1 cellular context compared by ENCODE assay signal in the genomic region with DNA sequence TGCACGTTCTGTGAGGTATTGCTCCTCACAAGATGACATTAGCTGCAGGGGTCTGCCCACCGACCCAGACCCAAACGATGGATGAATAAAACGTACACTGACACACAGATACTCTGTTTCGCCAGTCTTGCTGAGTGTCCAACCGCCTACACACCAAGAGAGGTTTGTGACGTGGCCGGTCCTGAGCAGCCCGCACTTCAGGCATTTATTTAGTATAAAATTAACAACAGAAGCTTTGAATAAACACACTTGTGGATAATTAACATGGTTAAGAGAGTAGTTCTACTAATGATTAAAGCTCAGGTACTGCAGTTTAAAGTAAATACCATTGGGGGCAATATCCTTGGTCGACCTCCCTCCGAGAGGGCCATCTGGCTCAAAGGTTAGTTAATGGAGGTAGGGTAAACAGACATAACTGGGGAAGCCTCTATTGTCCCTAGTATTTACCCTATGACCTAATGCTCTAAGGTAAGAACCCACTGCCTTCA.
TF ChIP-seq lines count a peak whose summit lies in the region.

No MANE protein-coding gene starts in this region.

TF ChIP-seq in HepG2, 621 proteins besides CTCF, POLR2A, EP300 and RAD21 (continued from another document and continues in another):
- TF ChIP-seq, protein P1, sequence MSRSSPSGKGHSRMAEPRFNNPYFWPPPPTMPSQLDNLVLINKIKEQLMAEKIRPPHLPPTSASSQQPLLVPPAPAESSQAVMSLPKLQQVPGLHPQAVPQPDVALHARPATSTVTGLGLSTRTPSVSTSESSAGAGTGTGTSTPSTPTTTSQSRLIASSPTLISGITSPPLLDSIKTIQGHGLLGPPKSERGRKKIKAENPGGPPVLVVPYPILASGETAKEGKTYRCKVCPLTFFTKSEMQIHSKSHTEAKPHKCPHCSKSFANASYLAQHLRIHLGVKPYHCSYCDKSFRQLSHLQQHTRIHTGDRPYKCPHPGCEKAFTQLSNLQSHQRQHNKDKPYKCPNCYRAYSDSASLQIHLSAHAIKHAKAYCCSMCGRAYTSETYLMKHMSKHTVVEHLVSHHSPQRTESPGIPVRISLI (CRISPR knock-in tag; IDR thresholded peaks at IDR 0.05; ENCODE audit: borderline replicate concordance), result peak; percentile 41; the same call in 1 of the 2 replicates
- no peak for TF ChIP-seq ZNF883 (CRISPR knock-in tag; IDR thresholded peaks at IDR 0.05; ENCODE audit: not compliant biosample characterization)
- peak; percentile 96 for TF ChIP-seq HNF4A (CRISPR knock-in tag; IDR thresholded peaks at IDR 0.05)
- TF ChIP-seq, protein P2, sequence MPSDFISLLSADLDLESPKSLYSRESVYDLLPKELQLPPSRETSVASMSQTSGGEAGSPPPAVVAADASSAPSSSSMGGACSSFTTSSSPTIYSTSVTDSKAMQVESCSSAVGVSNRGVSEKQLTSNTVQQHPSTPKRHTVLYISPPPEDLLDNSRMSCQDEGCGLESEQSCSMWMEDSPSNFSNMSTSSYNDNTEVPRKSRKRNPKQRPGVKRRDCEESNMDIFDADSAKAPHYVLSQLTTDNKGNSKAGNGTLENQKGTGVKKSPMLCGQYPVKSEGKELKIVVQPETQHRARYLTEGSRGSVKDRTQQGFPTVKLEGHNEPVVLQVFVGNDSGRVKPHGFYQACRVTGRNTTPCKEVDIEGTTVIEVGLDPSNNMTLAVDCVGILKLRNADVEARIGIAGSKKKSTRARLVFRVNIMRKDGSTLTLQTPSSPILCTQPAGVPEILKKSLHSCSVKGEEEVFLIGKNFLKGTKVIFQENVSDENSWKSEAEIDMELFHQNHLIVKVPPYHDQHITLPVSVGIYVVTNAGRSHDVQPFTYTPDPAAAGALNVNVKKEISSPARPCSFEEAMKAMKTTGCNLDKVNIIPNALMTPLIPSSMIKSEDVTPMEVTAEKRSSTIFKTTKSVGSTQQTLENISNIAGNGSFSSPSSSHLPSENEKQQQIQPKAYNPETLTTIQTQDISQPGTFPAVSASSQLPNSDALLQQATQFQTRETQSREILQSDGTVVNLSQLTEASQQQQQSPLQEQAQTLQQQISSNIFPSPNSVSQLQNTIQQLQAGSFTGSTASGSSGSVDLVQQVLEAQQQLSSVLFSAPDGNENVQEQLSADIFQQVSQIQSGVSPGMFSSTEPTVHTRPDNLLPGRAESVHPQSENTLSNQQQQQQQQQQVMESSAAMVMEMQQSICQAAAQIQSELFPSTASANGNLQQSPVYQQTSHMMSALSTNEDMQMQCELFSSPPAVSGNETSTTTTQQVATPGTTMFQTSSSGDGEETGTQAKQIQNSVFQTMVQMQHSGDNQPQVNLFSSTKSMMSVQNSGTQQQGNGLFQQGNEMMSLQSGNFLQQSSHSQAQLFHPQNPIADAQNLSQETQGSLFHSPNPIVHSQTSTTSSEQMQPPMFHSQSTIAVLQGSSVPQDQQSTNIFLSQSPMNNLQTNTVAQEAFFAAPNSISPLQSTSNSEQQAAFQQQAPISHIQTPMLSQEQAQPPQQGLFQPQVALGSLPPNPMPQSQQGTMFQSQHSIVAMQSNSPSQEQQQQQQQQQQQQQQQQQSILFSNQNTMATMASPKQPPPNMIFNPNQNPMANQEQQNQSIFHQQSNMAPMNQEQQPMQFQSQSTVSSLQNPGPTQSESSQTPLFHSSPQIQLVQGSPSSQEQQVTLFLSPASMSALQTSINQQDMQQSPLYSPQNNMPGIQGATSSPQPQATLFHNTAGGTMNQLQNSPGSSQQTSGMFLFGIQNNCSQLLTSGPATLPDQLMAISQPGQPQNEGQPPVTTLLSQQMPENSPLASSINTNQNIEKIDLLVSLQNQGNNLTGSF (CRISPR knock-in tag; IDR thresholded peaks at IDR 0.05), result no peak
- TF ChIP-seq, protein P3, sequence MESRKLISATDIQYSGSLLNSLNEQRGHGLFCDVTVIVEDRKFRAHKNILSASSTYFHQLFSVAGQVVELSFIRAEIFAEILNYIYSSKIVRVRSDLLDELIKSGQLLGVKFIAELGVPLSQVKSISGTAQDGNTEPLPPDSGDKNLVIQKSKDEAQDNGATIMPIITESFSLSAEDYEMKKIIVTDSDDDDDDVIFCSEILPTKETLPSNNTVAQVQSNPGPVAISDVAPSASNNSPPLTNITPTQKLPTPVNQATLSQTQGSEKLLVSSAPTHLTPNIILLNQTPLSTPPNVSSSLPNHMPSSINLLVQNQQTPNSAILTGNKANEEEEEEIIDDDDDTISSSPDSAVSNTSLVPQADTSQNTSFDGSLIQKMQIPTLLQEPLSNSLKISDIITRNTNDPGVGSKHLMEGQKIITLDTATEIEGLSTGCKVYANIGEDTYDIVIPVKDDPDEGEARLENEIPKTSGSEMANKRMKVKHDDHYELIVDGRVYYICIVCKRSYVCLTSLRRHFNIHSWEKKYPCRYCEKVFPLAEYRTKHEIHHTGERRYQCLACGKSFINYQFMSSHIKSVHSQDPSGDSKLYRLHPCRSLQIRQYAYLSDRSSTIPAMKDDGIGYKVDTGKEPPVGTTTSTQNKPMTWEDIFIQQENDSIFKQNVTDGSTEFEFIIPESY (CRISPR knock-in tag; IDR thresholded peaks at IDR 0.05), result no peak
- no peak for TF ChIP-seq RBAK (CRISPR knock-in tag; IDR thresholded peaks at IDR 0.05)
- TF ChIP-seq ZNF510 (CRISPR knock-in tag; IDR thresholded peaks at IDR 0.05; ENCODE audit: low read depth), result no peak
- TF ChIP-seq RORA (CRISPR knock-in tag; IDR thresholded peaks at IDR 0.05), result no peak
- 0 out of 2 replicates have a peak, but pooled peaks have one; percentile 20 for TF ChIP-seq WIZ (CRISPR knock-in tag; IDR thresholded peaks at IDR 0.05)
- no peak for TF ChIP-seq HNRNPL (IDR thresholded peaks at IDR 0.05; ENCODE audit: low read depth, low read length)
- no peak for TF ChIP-seq SOX6 (IDR thresholded peaks at IDR 0.05)
- TF ChIP-seq SOX6 (CRISPR knock-in tag; IDR thresholded peaks at IDR 0.05), result peak; percentile 100
- TF ChIP-seq ZNF235 (CRISPR knock-in tag; IDR thresholded peaks at IDR 0.05; ENCODE audit: borderline replicate concordance), result no peak
- TF ChIP-seq, protein P4, sequence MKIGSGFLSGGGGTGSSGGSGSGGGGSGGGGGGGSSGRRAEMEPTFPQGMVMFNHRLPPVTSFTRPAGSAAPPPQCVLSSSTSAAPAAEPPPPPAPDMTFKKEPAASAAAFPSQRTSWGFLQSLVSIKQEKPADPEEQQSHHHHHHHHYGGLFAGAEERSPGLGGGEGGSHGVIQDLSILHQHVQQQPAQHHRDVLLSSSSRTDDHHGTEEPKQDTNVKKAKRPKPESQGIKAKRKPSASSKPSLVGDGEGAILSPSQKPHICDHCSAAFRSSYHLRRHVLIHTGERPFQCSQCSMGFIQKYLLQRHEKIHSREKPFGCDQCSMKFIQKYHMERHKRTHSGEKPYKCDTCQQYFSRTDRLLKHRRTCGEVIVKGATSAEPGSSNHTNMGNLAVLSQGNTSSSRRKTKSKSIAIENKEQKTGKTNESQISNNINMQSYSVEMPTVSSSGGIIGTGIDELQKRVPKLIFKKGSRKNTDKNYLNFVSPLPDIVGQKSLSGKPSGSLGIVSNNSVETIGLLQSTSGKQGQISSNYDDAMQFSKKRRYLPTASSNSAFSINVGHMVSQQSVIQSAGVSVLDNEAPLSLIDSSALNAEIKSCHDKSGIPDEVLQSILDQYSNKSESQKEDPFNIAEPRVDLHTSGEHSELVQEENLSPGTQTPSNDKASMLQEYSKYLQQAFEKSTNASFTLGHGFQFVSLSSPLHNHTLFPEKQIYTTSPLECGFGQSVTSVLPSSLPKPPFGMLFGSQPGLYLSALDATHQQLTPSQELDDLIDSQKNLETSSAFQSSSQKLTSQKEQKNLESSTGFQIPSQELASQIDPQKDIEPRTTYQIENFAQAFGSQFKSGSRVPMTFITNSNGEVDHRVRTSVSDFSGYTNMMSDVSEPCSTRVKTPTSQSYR (CRISPR knock-in tag; IDR thresholded peaks at IDR 0.05; ENCODE audit: borderline replicate concordance), result peak; percentile 49; the same call in 1 of the 2 replicates
- no peak for TF ChIP-seq SNAPC2 (CRISPR knock-in tag; IDR thresholded peaks at IDR 0.05)
- no peak for TF ChIP-seq ZNF17 (CRISPR knock-in tag; IDR thresholded peaks at IDR 0.05)
- TF ChIP-seq U2AF2 (IDR thresholded peaks at IDR 0.05; ENCODE audit: low read depth, low read length), result no peak
- TF ChIP-seq, protein P5, sequence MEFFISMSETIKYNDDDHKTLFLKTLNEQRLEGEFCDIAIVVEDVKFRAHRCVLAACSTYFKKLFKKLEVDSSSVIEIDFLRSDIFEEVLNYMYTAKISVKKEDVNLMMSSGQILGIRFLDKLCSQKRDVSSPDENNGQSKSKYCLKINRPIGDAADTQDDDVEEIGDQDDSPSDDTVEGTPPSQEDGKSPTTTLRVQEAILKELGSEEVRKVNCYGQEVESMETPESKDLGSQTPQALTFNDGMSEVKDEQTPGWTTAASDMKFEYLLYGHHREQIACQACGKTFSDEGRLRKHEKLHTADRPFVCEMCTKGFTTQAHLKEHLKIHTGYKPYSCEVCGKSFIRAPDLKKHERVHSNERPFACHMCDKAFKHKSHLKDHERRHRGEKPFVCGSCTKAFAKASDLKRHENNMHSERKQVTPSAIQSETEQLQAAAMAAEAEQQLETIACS (CRISPR knock-in tag; IDR thresholded peaks at IDR 0.05), result no peak
- TF ChIP-seq, protein P6, sequence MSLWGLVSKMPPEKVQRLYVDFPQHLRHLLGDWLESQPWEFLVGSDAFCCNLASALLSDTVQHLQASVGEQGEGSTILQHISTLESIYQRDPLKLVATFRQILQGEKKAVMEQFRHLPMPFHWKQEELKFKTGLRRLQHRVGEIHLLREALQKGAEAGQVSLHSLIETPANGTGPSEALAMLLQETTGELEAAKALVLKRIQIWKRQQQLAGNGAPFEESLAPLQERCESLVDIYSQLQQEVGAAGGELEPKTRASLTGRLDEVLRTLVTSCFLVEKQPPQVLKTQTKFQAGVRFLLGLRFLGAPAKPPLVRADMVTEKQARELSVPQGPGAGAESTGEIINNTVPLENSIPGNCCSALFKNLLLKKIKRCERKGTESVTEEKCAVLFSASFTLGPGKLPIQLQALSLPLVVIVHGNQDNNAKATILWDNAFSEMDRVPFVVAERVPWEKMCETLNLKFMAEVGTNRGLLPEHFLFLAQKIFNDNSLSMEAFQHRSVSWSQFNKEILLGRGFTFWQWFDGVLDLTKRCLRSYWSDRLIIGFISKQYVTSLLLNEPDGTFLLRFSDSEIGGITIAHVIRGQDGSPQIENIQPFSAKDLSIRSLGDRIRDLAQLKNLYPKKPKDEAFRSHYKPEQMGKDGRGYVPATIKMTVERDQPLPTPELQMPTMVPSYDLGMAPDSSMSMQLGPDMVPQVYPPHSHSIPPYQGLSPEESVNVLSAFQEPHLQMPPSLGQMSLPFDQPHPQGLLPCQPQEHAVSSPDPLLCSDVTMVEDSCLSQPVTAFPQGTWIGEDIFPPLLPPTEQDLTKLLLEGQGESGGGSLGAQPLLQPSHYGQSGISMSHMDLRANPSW (CRISPR knock-in tag; IDR thresholded peaks at IDR 0.05; ENCODE audit: borderline replicate concordance), result no peak
- TF ChIP-seq ZNF343 (CRISPR knock-in tag; IDR thresholded peaks at IDR 0.05), result no peak
- TF ChIP-seq PITX1 (CRISPR knock-in tag; IDR thresholded peaks at IDR 0.05), result peak; percentile 93
- TF ChIP-seq, protein P7, sequence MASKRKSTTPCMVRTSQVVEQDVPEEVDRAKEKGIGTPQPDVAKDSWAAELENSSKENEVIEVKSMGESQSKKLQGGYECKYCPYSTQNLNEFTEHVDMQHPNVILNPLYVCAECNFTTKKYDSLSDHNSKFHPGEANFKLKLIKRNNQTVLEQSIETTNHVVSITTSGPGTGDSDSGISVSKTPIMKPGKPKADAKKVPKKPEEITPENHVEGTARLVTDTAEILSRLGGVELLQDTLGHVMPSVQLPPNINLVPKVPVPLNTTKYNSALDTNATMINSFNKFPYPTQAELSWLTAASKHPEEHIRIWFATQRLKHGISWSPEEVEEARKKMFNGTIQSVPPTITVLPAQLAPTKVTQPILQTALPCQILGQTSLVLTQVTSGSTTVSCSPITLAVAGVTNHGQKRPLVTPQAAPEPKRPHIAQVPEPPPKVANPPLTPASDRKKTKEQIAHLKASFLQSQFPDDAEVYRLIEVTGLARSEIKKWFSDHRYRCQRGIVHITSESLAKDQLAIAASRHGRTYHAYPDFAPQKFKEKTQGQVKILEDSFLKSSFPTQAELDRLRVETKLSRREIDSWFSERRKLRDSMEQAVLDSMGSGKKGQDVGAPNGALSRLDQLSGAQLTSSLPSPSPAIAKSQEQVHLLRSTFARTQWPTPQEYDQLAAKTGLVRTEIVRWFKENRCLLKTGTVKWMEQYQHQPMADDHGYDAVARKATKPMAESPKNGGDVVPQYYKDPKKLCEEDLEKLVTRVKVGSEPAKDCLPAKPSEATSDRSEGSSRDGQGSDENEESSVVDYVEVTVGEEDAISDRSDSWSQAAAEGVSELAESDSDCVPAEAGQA (IDR thresholded peaks at IDR 0.05; ENCODE audit: low read depth), result no peak; the same call in 1 of the 2 replicates
- TF ChIP-seq, protein P7 (CRISPR knock-in tag; IDR thresholded peaks at IDR 0.05; ENCODE audit: borderline replicate concordance), result no peak; the same call in 1 of the 2 replicates
- no peak for TF ChIP-seq NONO (IDR thresholded peaks at IDR 0.05)
- peak; percentile 48; the same call in 1 of the 2 replicates for TF ChIP-seq NONO (CRISPR knock-in tag; conservative IDR thresholded peaks at IDR 0.05)
- TF ChIP-seq, protein P8, sequence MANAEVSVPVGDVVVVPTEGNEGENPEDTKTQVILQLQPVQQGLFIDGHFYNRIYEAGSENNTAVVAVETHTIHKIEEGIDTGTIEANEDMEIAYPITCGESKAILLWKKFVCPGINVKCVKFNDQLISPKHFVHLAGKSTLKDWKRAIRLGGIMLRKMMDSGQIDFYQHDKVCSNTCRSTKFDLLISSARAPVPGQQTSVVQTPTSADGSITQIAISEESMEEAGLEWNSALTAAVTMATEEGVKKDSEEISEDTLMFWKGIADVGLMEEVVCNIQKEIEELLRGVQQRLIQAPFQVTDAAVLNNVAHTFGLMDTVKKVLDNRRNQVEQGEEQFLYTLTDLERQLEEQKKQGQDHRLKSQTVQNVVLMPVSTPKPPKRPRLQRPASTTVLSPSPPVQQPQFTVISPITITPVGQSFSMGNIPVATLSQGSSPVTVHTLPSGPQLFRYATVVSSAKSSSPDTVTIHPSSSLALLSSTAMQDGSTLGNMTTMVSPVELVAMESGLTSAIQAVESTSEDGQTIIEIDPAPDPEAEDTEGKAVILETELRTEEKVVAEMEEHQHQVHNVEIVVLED (CRISPR knock-in tag; IDR thresholded peaks at IDR 0.05; ENCODE audit: borderline replicate concordance), result no peak; the same call in 1 of the 2 replicates
- no peak; the same call in 1 of the 2 replicates for TF ChIP-seq ZNF264 (CRISPR knock-in tag; IDR thresholded peaks at IDR 0.05)
- TF ChIP-seq POGZ (CRISPR knock-in tag; IDR thresholded peaks at IDR 0.05), result peak; percentile 87
- no peak for TF ChIP-seq ZBTB1 (CRISPR knock-in tag; IDR thresholded peaks at IDR 0.05; ENCODE audit: borderline replicate concordance)
- no peak for TF ChIP-seq ZNF720 (CRISPR knock-in tag; IDR thresholded peaks at IDR 0.05)
- TF ChIP-seq FOXA1 (IDR thresholded peaks at IDR 0.05), result peak; percentile 91
- TF ChIP-seq FOXA1 (CRISPR knock-in tag; IDR thresholded peaks at IDR 0.05), result peak; percentile 94
